Comparison of ENCODE assay signal across 9 cellular contexts in genomic region chr2:12928197-12928596, GRCh38.
DNase-seq lines count a peak whose midpoint lies in the region; ATAC-seq and TF ChIP-seq lines count a peak whose summit lies in the region.
"Had no signal": no experiment of that assay in that cellular context is flagged by ENCODE, and none has a peak within 500 bp of the region (broad histone marks: within the 10 kb centered on the region; RNA-seq: fewer than 3 reads in every experiment).

No MANE protein-coding gene starts in this region.

- TF ChIP-seq EP300 in gastroesophageal sphincter (IDR thresholded peaks at IDR 0.05) = no peak
- TF ChIP-seq EP300 in esophagus muscularis mucosa (IDR thresholded peaks at IDR 0.05) = no peak

- H3K4me1 ChIP-seq in adipocyte (ENCODE audit: control insufficient read depth, insufficient read depth, low read length) (peaks cover 17% of the 10 kb centered on the region), gastroesophageal sphincter (peaks cover 0 to 7% (median 0%) of the 10 kb centered on the region in 3 donors), esophagus muscularis mucosa (peaks cover 0 to 16% (median 6%) of the 10 kb centered on the region in 4 donors)
- H3K4me1 ChIP-seq: lower lobe of right lung had no signal

- no peaks in the 10 kb centered on the region for H3K9me3 ChIP-seq in adipocyte (ENCODE audit: control insufficient read depth, low read length)
- no peaks in the 10 kb centered on the region for H3K9me3 ChIP-seq in gastroesophageal sphincter
- H3K9me3 ChIP-seq in esophagus muscularis mucosa = no peaks in the 10 kb centered on the region
- H3K9me3 ChIP-seq: lower lobe of right lung had no signal

- ATAC-seq in gastroesophageal sphincter = no peak
- ATAC-seq: lower lobe of right lung had no signal

- H3K4me3 ChIP-seq in adipocyte (ENCODE audit: low read length) (no peak overlapping the region), gastroesophageal sphincter (no peak overlapping the region), esophagus muscularis mucosa (no peak overlapping the region)
- H3K4me3 ChIP-seq: lower lobe of right lung had no signal

- no peak overlapping the region for H3K27ac ChIP-seq in gastroesophageal sphincter
- H3K27ac ChIP-seq in esophagus muscularis mucosa (replicated peaks in 1 of 4) = no peak overlapping the region
- H3K27ac ChIP-seq: lower lobe of right lung had no signal

- DNase-seq in COLO829 (ENCODE audit: low spot score) (peak; percentile 60), HS-27A (ENCODE audit: low read depth) (peak; percentile 45), adipocyte (ENCODE audit: low read depth) (peak; percentile 85), lung microvascular endothelial cell (ENCODE audit: low read depth in 2 of 2) (peak; percentile 21 to 71), C1 segment of cervical spinal cord (lab: John Stamatoyannopoulos, UW) (no peak), esophagus muscularis mucosa (ENCODE audit: extremely low spot score) (no peak)
- DNase-seq: KG1, lower lobe of right lung had no signal

- H3K36me3 ChIP-seq in adipocyte (ENCODE audit: control insufficient read depth, insufficient read depth, low read length, severe bottlenecking) = no peaks in the 10 kb centered on the region
- no peaks in the 10 kb centered on the region for H3K36me3 ChIP-seq in gastroesophageal sphincter
- H3K36me3 ChIP-seq in esophagus muscularis mucosa = no peaks in the 10 kb centered on the region
- H3K36me3 ChIP-seq: lower lobe of right lung had no signal

- intact Hi-C loops in esophagus muscularis mucosa (cut with DNase I) = loop anchor here (10.0 kb wide), 1 partner anchor 473 kb away; no protein-coding TSS in a partner anchor

- TF ChIP-seq CTCF in gastroesophageal sphincter (IDR thresholded peaks at IDR 0.05) (no peak), esophagus muscularis mucosa (IDR thresholded peaks at IDR 0.05) (no peak)

- H3K27me3 ChIP-seq in adipocyte (replicated peaks; ENCODE audit: control insufficient read depth, insufficient read depth, low read length) (no peaks in the 10 kb centered on the region), gastroesophageal sphincter (no peaks in the 10 kb centered on the region), esophagus muscularis mucosa (no peaks in the 10 kb centered on the region)

- TF ChIP-seq POLR2A in gastroesophageal sphincter (IDR thresholded peaks at IDR 0.05) (no peak), esophagus muscularis mucosa (IDR thresholded peaks at IDR 0.05; ENCODE audit: low read depth) (no peak)

- no peak overlapping the region for H3K9ac ChIP-seq in adipocyte (ENCODE audit: low read length)

- 86 to 87% methylated on average over 2 to 4 of the region's 4 CpGs for WGBS in gastroesophageal sphincter (ENCODE audit: low coverage in 1 of 2), 2 donors
- 68% methylated on average over 4 of the region's 4 CpGs for WGBS in esophagus muscularis mucosa

Comparison
In these comparisons a context has a peak if more than half of its experiments do, and no peak if none do; other contexts are left out.
1. DNase-seq: peak in COLO829 (single experiment), HS-27A (single experiment), adipocyte (single experiment) and lung microvascular endothelial cell (2 of 2); none in C1 segment of cervical spinal cord (0 of 14) and esophagus muscularis mucosa (single experiment).